In the genomic region with DNA sequence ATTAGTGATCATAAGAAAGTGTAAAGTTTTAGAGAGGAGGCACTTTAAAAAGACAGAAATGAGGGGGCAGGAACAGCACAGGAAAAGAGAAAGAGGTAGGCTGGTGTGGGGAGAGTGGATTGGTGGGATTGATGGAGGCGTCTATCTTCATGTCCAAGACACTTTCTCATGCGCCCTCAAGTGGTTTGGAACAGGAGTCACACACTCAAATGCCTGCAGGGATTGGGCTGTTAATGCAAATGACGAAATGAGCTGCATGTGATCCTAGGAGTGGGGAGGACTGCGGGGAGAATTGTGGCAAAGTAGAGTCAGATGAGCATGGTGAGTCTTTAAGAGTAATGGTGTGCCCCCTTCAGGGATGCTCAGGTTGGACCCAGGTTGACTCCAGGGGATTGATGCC, we compare ENCODE assay signal across 8 cellular contexts. TPM values are rescaled to one million over a fixed set of nuclear protein-coding genes. Genes with fewer than 3 reads are reported as not detected.
A peak's percentile ranks its signal among the peaks of the same experiment; 100 is the strongest.
DNase-seq lines count a peak whose midpoint lies in the region; ATAC-seq and TF ChIP-seq lines count a peak whose summit lies in the region.

No MANE protein-coding gene starts in this region.

- CTCF ChIA-PET in BJ (lab: Yijun Ruan, JAX), result interaction anchor here (0.6 to 1.0 kb wide), 2 partner anchors 9 to 20 kb away, joined by 3 to 4 read pairs; no protein-coding TSS in a partner anchor

- no peak overlapping the region for H3K27ac ChIP-seq in Peyer's patch
- H3K27ac ChIP-seq in tibial artery, result no peak overlapping the region

- H3K36me3 ChIP-seq in BJ (ENCODE audit: control insufficient read depth, insufficient read depth, low read length) (no peaks in the 10 kb centered on the region), Peyer's patch (no peaks in the 10 kb centered on the region), tibial artery (no peaks in the 10 kb centered on the region)

- TF ChIP-seq CTCF in BJ (IDR thresholded peaks at IDR 0.05; ENCODE audit: insufficient read depth, low read depth, low read length) (peak; percentile 64), Peyer's patch (IDR thresholded peaks at IDR 0.05) (peak in 5 of 6 experiments; percentile 30 to 54 (median 37)), foreskin fibroblast (IDR thresholded peaks at IDR 0.05; ENCODE audit: low read depth, low read length) (peak; percentile 33), tibial artery (IDR thresholded peaks at IDR 0.05) (peak; percentile 13 to 26)

- ATAC-seq in GM21825 (IDR thresholded peaks at IDR 0.05; ENCODE audit: unreplicated experiment) (peak; percentile 63), GM19455 (IDR thresholded peaks at IDR 0.05; ENCODE audit: unreplicated experiment) (no peak), HG02852 (IDR thresholded peaks at IDR 0.05; ENCODE audit: unreplicated experiment) (no peak)

- H3K4me1 ChIP-seq in Peyer's patch (no peaks in the 10 kb centered on the region), tibial artery (no peaks in the 10 kb centered on the region)

- POLR2A ChIA-PET in BJ (lab: Charles Lee), result no interaction called here

- DNase-seq in BJ (ENCODE audit: low read depth) (peak; percentile 7), Peyer's patch (peak in 1 of 3 donors; percentile 31), foreskin fibroblast (peak; percentile 42 to 58), tibial artery (peak in 1 of 2 donors; percentile 35), OCI-M2 (lab: John Stamatoyannopoulos, UW; ENCODE audit: unreplicated experiment) (no peak)

- H3K27me3 ChIP-seq in BJ (ENCODE audit: control insufficient read depth, insufficient read depth, low read length), result peaks cover 3% of the 10 kb centered on the region
- no peaks in the 10 kb centered on the region for H3K27me3 ChIP-seq in Peyer's patch
- H3K27me3 ChIP-seq in tibial artery, result peaks cover 0 to 7% of the 10 kb centered on the region in 2 donors

- intact Hi-C loops in tibial artery (cut with DNase I; ENCODE audit: low total_unique reads), result no loop called here

- no peaks in the 10 kb centered on the region for H3K9me3 ChIP-seq in Peyer's patch
- H3K9me3 ChIP-seq in tibial artery, result no peaks in the 10 kb centered on the region

- no peak overlapping the region for H3K4me3 ChIP-seq in BJ (ENCODE audit: low read depth, low read length)
- H3K4me3 ChIP-seq in Peyer's patch, result no peak overlapping the region
- H3K4me3 ChIP-seq in foreskin fibroblast (ENCODE audit: low read depth in 1 of 2, low read length in 2 of 2), result no peak overlapping the region
- no peak overlapping the region for H3K4me3 ChIP-seq in tibial artery

- no peak for TF ChIP-seq POLR2A in Peyer's patch (IDR thresholded peaks at IDR 0.05)

RNA-seq across cellular contexts. Expression of a gene that starts 5.5 kb away (rescaled TPM):
- not detected in 2 replicates for polyA plus RNA-seq in BJ (2011; rRNA removed)
- polyA minus RNA-seq in BJ (2011; rRNA and poly(A)+ RNA removed), result not detected in 2 replicates
- total RNA-seq in Peyer's patch, result not detected

RNA-seq across cellular contexts. Expression of a gene that starts 45.1 kb away (rescaled TPM):
- 11.5 and 12.7 TPM in 2 replicates for polyA plus RNA-seq in BJ (2011; rRNA removed)
- polyA minus RNA-seq in BJ (2011; rRNA and poly(A)+ RNA removed), result 9.5 and 12.8 TPM in 2 replicates
- total RNA-seq in Peyer's patch, result 10 to 100 TPM; 15.1 to 27.2 (median 16.8) TPM

RNA-seq across cellular contexts. Expression of a gene that starts 49.3 kb away (rescaled TPM):
- polyA plus RNA-seq in BJ (2011; rRNA removed), result not detected in 2 replicates
- not detected in 2 replicates for polyA minus RNA-seq in BJ (2011; rRNA and poly(A)+ RNA removed)
- total RNA-seq in Peyer's patch, result not detected
